In the genomic region with DNA sequence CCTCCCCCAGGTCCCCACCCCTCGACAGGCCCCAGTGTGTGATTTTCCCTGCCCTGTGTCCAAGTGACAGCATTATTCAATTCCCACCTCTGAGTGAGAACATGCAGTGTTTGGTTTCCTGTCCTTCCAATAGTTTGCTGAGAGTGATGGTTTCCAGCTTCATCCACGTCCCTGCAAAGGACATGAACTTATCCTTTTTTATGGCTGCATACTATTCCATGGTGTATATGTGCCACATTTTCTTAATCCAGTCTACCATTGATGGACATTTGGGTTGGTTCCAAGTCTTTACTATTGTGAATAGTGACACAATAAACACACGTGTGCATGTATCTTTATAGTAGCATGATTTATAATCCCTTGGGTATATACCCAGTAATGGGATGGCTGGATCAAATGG, we compare ENCODE assay signal across 2 cellular contexts. TPM values are rescaled to one million over a fixed set of nuclear protein-coding genes. Genes with fewer than 3 reads are reported as not detected.
"Had no signal": no experiment of that assay in that cellular context is flagged by ENCODE, and none has a peak within 500 bp of the region (broad histone marks: within the 10 kb centered on the region; RNA-seq: fewer than 3 reads in every experiment).

No MANE protein-coding gene starts in this region.

RNA-seq across cellular contexts. Expression of a gene that starts 47.2 kb away (rescaled TPM):
- total RNA-seq: G401, GM12878 had no signal
- polyA plus RNA-seq: GM12878 had no signal
